10 cellular contexts compared by ENCODE assay signal in genomic region chr6:109059148-109059547, GRCh38. TPM values are rescaled to one million over a fixed set of nuclear protein-coding genes. Genes with fewer than 3 reads are reported as not detected.
A peak's percentile ranks its signal among the peaks of the same experiment; 100 is the strongest.
DNase-seq lines count a peak whose midpoint lies in the region; ATAC-seq and TF ChIP-seq lines count a peak whose summit lies in the region.
"Had no signal": no experiment of that assay in that cellular context is flagged by ENCODE, and none has a peak within 500 bp of the region (broad histone marks: within the 10 kb centered on the region; RNA-seq: fewer than 3 reads in every experiment).

No MANE protein-coding gene starts in this region.

- no peak for ATAC-seq in CD4-positive, CD25-positive, alpha-beta regulatory T cell (ENCODE audit: low read depth in 2 of 2)
- ATAC-seq in psoas muscle, result peak in 2 of 4 donors; percentile 20 to 24
- no peak for ATAC-seq in activated T-cell treated with anti-CD3 and anti-CD28 coated beads, Interleukin-2, amount 50 U/mL, for 4 hours
- ATAC-seq: WTC11 had no signal

- H3K9me3 ChIP-seq in CD4-positive, CD25-positive, alpha-beta regulatory T cell (ENCODE audit: control insufficient read depth in 2 of 2, low read length in 2 of 2), result no peaks in the 10 kb centered on the region
- H3K9me3 ChIP-seq in OCI-LY7 (ENCODE audit: low read length) (0 out of 2 replicates have a peak, but pooled peaks cover 3% of the 10 kb centered on the region), psoas muscle (no peaks in the 10 kb centered on the region), A673 (ENCODE audit: low read depth, low read length, poor library complexity, severe bottlenecking) (no peaks in the 10 kb centered on the region)

- H3K9me3 Mint-ChIP-seq in CD4-positive, CD25-positive, alpha-beta regulatory T cell, result peaks cover 0 to 1% (median 0%) of the 10 kb centered on the region in 7 donors
- H3K9me3 Mint-ChIP-seq in activated T-cell treated with anti-CD3 and anti-CD28 coated beads, Interleukin-2, amount 50 U/mL, for 4 hours, result no peaks in the 10 kb centered on the region
- no peaks in the 10 kb centered on the region for H3K9me3 Mint-ChIP-seq in activated T-cell treated with anti-CD3 and anti-CD28 coated beads, Interleukin-2, amount 50 U/mL, for 24 hours
- H3K9me3 Mint-ChIP-seq: WTC11 had no signal

- H3K4me3 ChIP-seq in CD4-positive, CD25-positive, alpha-beta regulatory T cell (ENCODE audit: low read depth, low read length), result peak overlapping the region; percentile 38
- H3K4me3 ChIP-seq in OCI-LY7 (ENCODE audit: low read depth, low read length, poor library complexity, severe bottlenecking) (no peak overlapping the region), psoas muscle (peak overlapping the region; percentile 41), A673 (ENCODE audit: low read depth, low read length, poor library complexity, severe bottlenecking) (no peak overlapping the region)

- intact Hi-C loops in OCI-LY7 (cut with micrococcal nuclease; ENCODE audit: unreplicated experiment) (loop anchor here (5.0 kb wide), 1 partner anchor 52 kb away; no protein-coding TSS in a partner anchor), psoas muscle (cut with DNase I) (loop anchor here (5.0 kb wide), 2 partner anchors 47 to 52 kb away; no protein-coding TSS in a partner anchor), A673 (cut with micrococcal nuclease; ENCODE audit: unreplicated experiment) (no loop called here)

- no peak overlapping the region for H3K4me3 Mint-ChIP-seq in CD4-positive, CD25-positive, alpha-beta regulatory T cell
- H3K4me3 Mint-ChIP-seq in activated T-cell treated with anti-CD3 and anti-CD28 coated beads, Interleukin-2, amount 50 U/mL, for 4 hours, result no peak overlapping the region
- no peak overlapping the region for H3K4me3 Mint-ChIP-seq in activated T-cell treated with anti-CD3 and anti-CD28 coated beads, Interleukin-2, amount 50 U/mL, for 24 hours
- H3K4me3 Mint-ChIP-seq: WTC11 had no signal

- POLR2A ChIA-PET in OCI-LY7 (lab: Charles Lee), result interaction anchor here (0.6 to 0.8 kb wide), 3 partner anchors 8 to 206 kb away, joined by 4 to 5 read pairs (median 5); no protein-coding TSS in a partner anchor
- POLR2A ChIA-PET in A673 (lab: Charles Lee; ENCODE audit: low non-redundant PET), result no interaction called here

- no peaks in the 10 kb centered on the region for H3K9me2 ChIP-seq in OCI-LY7 (ENCODE audit: insufficient read depth, low read length)

- H3K79me2 ChIP-seq in OCI-LY7 (ENCODE audit: insufficient read depth, low read depth, low read length), result peaks cover 4% of the 10 kb centered on the region; the same call in 1 of the 2 replicates

- H3K4me1 Mint-ChIP-seq in CD4-positive, CD25-positive, alpha-beta regulatory T cell, result peaks cover 17 to 58% (median 27%) of the 10 kb centered on the region in 4 donors
- H3K4me1 Mint-ChIP-seq in activated T-cell treated with anti-CD3 and anti-CD28 coated beads, Interleukin-2, amount 50 U/mL, for 4 hours (ENCODE audit: low read depth), result peaks cover 48% of the 10 kb centered on the region
- H3K4me1 Mint-ChIP-seq in activated T-cell treated with anti-CD3 and anti-CD28 coated beads, Interleukin-2, amount 50 U/mL, for 24 hours (ENCODE audit: low read depth), result peaks cover 38% of the 10 kb centered on the region

- H3K27me3 ChIP-seq in CD4-positive, CD25-positive, alpha-beta regulatory T cell (ENCODE audit: control insufficient read depth, insufficient read depth, low read length), result no peaks in the 10 kb centered on the region
- H3K27me3 ChIP-seq in psoas muscle (ENCODE audit: insufficient read depth in 3 of 3, low read length in 2 of 3) (no peaks in the 10 kb centered on the region), A673 (replicated peaks; ENCODE audit: insufficient read depth, low read depth, low read length, poor library complexity) (no peaks in the 10 kb centered on the region)

- DNase-seq in CD4-positive, CD25-positive, alpha-beta regulatory T cell, result no peak
- DNase-seq in OCI-LY7 (ENCODE audit: low spot score) (no peak), epithelial cell of prostate (ENCODE audit: low read depth, low spot score) (no peak), psoas muscle (no peak), A673 (ENCODE audit: low spot score) (no peak), NCI-H187 treated with DMSO at 0.1 percent for 48 hours (lab: John Stamatoyannopoulos, UW) (no peak)
- DNase-seq in activated T-cell treated with anti-CD3 and anti-CD28 coated beads, Interleukin-2, amount 50 U/mL, for 4 hours, result no peak
- DNase-seq in activated T-cell treated with anti-CD3 and anti-CD28 coated beads, Interleukin-2, amount 50 U/mL, for 24 hours, result no peak
- DNase-seq: NCI-H2029 treated with DMSO at 0.1 percent for 48 hours had no signal

- no peaks in the 10 kb centered on the region for H4K20me1 ChIP-seq in OCI-LY7 (ENCODE audit: insufficient read depth, low read length)

- no peak for TF ChIP-seq CTCF in OCI-LY7 (conservative IDR thresholded peaks at IDR 0.05; ENCODE audit: low read length)
- TF ChIP-seq CTCF in psoas muscle (IDR thresholded peaks at IDR 0.05), result no peak
- TF ChIP-seq CTCF in A673 (conservative IDR thresholded peaks at IDR 0.05; ENCODE audit: low read depth, low read length), result no peak

- peaks cover 18% of the 10 kb centered on the region for H3K4me1 ChIP-seq in CD4-positive, CD25-positive, alpha-beta regulatory T cell (ENCODE audit: control insufficient read depth, insufficient read depth, low read length, poor library complexity, severe bottlenecking)
- peaks cover 30% of the 10 kb centered on the region for H3K4me1 ChIP-seq in OCI-LY7 (ENCODE audit: insufficient read depth, low read length, poor library complexity, severe bottlenecking)
- H3K4me1 ChIP-seq in psoas muscle, result peaks cover 66% of the 10 kb centered on the region
- H3K4me1 ChIP-seq in A673 (ENCODE audit: insufficient read depth, low read length, poor library complexity, severe bottlenecking), result no peaks in the 10 kb centered on the region

- H3K4me2 ChIP-seq in OCI-LY7 (ENCODE audit: low read length), result peak overlapping the region; percentile 43

- H3K27ac Mint-ChIP-seq in CD4-positive, CD25-positive, alpha-beta regulatory T cell, result peak overlapping the region in 2 of 3 donors; percentile 57 to 61
- H3K27ac Mint-ChIP-seq in activated T-cell treated with anti-CD3 and anti-CD28 coated beads, Interleukin-2, amount 50 U/mL, for 24 hours, result no peak overlapping the region
- H3K27ac Mint-ChIP-seq: WTC11 had no signal

- H3K36me3 Mint-ChIP-seq in CD4-positive, CD25-positive, alpha-beta regulatory T cell, result no peaks in the 10 kb centered on the region
- H3K36me3 Mint-ChIP-seq in activated T-cell treated with anti-CD3 and anti-CD28 coated beads, Interleukin-2, amount 50 U/mL, for 4 hours (ENCODE audit: insufficient read depth), result no peaks in the 10 kb centered on the region
- no peaks in the 10 kb centered on the region for H3K36me3 Mint-ChIP-seq in activated T-cell treated with anti-CD3 and anti-CD28 coated beads, Interleukin-2, amount 50 U/mL, for 24 hours (ENCODE audit: low read depth)
- H3K36me3 Mint-ChIP-seq: WTC11 had no signal

- no peaks in the 10 kb centered on the region for H3K36me3 ChIP-seq in CD4-positive, CD25-positive, alpha-beta regulatory T cell (ENCODE audit: control insufficient read depth, insufficient read depth, low read length)
- H3K36me3 ChIP-seq in OCI-LY7 (ENCODE audit: insufficient read depth, low read length) (no peaks in the 10 kb centered on the region), psoas muscle (ENCODE audit: insufficient read depth in 1 of 2, low read depth in 1 of 2) (peaks cover 0 to 3% of the 10 kb centered on the region in 2 donors), A673 (ENCODE audit: insufficient read depth, low read length, poor library complexity, severe bottlenecking) (no peaks in the 10 kb centered on the region)

- BruUV-seq in OCI-LY7 (replicated peaks; lab: Mats Ljungman, UMichigan) (no TSS peak), A673 (replicated peaks; lab: Mats Ljungman, UMichigan) (no TSS peak)

- H3K27me3 Mint-ChIP-seq in CD4-positive, CD25-positive, alpha-beta regulatory T cell, result no peaks in the 10 kb centered on the region
- no peaks in the 10 kb centered on the region for H3K27me3 Mint-ChIP-seq in activated T-cell treated with anti-CD3 and anti-CD28 coated beads, Interleukin-2, amount 50 U/mL, for 4 hours (ENCODE audit: low read depth)
- no peaks in the 10 kb centered on the region for H3K27me3 Mint-ChIP-seq in activated T-cell treated with anti-CD3 and anti-CD28 coated beads, Interleukin-2, amount 50 U/mL, for 24 hours

- WGBS in psoas muscle, 3 donors, result 42 to 52% (median 46%) methylated on average over 3 of the region's 3 CpGs

- peak overlapping the region; percentile 59 for H2AFZ ChIP-seq in OCI-LY7 (ENCODE audit: low read length)

- H3K27ac ChIP-seq in CD4-positive, CD25-positive, alpha-beta regulatory T cell (ENCODE audit: insufficient read depth, low read length, poor library complexity, severe bottlenecking), result peak overlapping the region; percentile 69
- H3K27ac ChIP-seq in OCI-LY7 (ENCODE audit: low read depth, low read length, poor library complexity, severe bottlenecking) (no peak overlapping the region), epithelial cell of prostate (peak overlapping the region; percentile 21), psoas muscle (peak overlapping the region; percentile 77), A673 (ENCODE audit: low read depth, low read length, poor library complexity, severe bottlenecking) (no peak overlapping the region)

- CTCF ChIA-PET in OCI-LY7 (lab: Charles Lee; ENCODE audit: unreplicated experiment) (no interaction called here), A673 (lab: Charles Lee) (no interaction called here)

RNA-seq across cellular contexts. Expression of gene SESN1, which starts 35.5 kb away (rescaled TPM):
- total RNA-seq in CD4-positive, CD25-positive, alpha-beta regulatory T cell, result 51.8 TPM
- polyA plus RNA-seq in CD4-positive, CD25-positive, alpha-beta regulatory T cell, result 10 to 100 TPM; 15.8 to 59.6 (median 37.4) TPM
- 7.7 and 10.8 TPM in 2 replicates for total RNA-seq in OCI-LY7 (2014; rRNA removed; shearing (Covaris generic))
- total RNA-seq in OCI-LY7 (2022) (13.8 and 14.8 TPM in 2 replicates), psoas muscle (100 to 1,000 TPM in 2 of 4 donors, 10 to 100 TPM in 2; 44.4 to 113 (median 95.5) TPM), A673 (2021) (3.4 and 4.1 TPM in 2 replicates)
- polyA plus RNA-seq in psoas muscle, result 100 to 1,000 TPM in 2 of 3 donors, 10 to 100 TPM in 1; 15.1 to 176 (median 101) TPM
- total RNA-seq in activated T-cell treated with anti-CD3 and anti-CD28 coated beads, Interleukin-2, amount 50 U/mL, for 4 hours, result 1 to 10 TPM; 3.9 to 7.0 (median 5.2) TPM

RNA-seq across cellular contexts. Expression of gene CEP57L1, which starts 36.2 kb away (rescaled TPM):
- 6.9 TPM for total RNA-seq in CD4-positive, CD25-positive, alpha-beta regulatory T cell
- 10 to 100 TPM in 2 of 4 donors, 1 to 10 TPM in 2; 6.6 to 12.4 (median 9.5) TPM for polyA plus RNA-seq in CD4-positive, CD25-positive, alpha-beta regulatory T cell
- 22.7 and 26.7 TPM in 2 replicates for total RNA-seq in OCI-LY7 (2014; rRNA removed; shearing (Covaris generic))
- total RNA-seq in OCI-LY7 (2022) (22.5 and 28.2 TPM in 2 replicates), psoas muscle (1 to 10 TPM; 6.4 to 8.6 (median 6.5) TPM), A673 (2021) (25.7 and 33.6 TPM in 2 replicates)
- polyA plus RNA-seq in psoas muscle, result 10 to 100 TPM in 1 of 3 donors, 1 to 10 TPM in 2; 5.1 to 20.7 (median 6.0) TPM
- total RNA-seq in activated T-cell treated with anti-CD3 and anti-CD28 coated beads, Interleukin-2, amount 50 U/mL, for 4 hours, result 1 to 10 TPM; 7.5 to 8.2 (median 7.6) TPM

Comparison
In these comparisons a context has a peak if more than half of its experiments do, and no peak if none do; other contexts are left out.
1. H3K27ac ChIP-seq: peak in CD4-positive, CD25-positive, alpha-beta regulatory T cell (single experiment), epithelial cell of prostate (single experiment) and psoas muscle (single experiment); none in OCI-LY7 (single experiment) and A673 (single experiment).
2. H3K4me3 ChIP-seq: peak in CD4-positive, CD25-positive, alpha-beta regulatory T cell (single experiment) and psoas muscle (single experiment); none in OCI-LY7 (single experiment) and A673 (single experiment).